In genomic region chr11:69382131-69383128, GRCh38 we compare ENCODE assay signal across 7 cellular contexts.
DNase-seq lines count a peak whose midpoint lies in the region; ATAC-seq and TF ChIP-seq lines count a peak whose summit lies in the region.

No MANE protein-coding gene starts in this region.

- H3K4me1 Mint-ChIP-seq in IgD-negative memory B cell (no peaks in the 10 kb centered on the region), nephron progenitor cell (peaks cover 14% of the 10 kb centered on the region)
- no peaks in the 10 kb centered on the region for H3K4me1 Mint-ChIP-seq in activated CD4-positive, alpha-beta memory T cell treated with anti-CD3 and anti-CD28 coated beads, Interleukin-2, amount 10 ng/mL, durations not matched to agents 7 days and 5 days

- H3K27me3 Mint-ChIP-seq in IgD-negative memory B cell (no peaks in the 10 kb centered on the region), nephron progenitor cell (ENCODE audit: low read depth, poor library complexity) (peaks cover 23% of the 10 kb centered on the region)
- H3K27me3 Mint-ChIP-seq in activated CD4-positive, alpha-beta memory T cell treated with anti-CD3 and anti-CD28 coated beads, Interleukin-2, amount 10 ng/mL, durations not matched to agents 7 days and 5 days: no peaks in the 10 kb centered on the region

- CTCF ChIA-PET in activated CD4-positive, alpha-beta memory T cell treated with anti-CD3 and anti-CD28 coated beads, Interleukin-2, amount 10 ng/mL, durations not matched to agents 7 days and 5 days (lab: Charles Lee): no interaction called here

- peak overlapping the region; percentile 14 to 78 (median 60) for H3K4me3 Mint-ChIP-seq in IgD-negative memory B cell
- no peak overlapping the region for H3K4me3 Mint-ChIP-seq in activated CD4-positive, alpha-beta memory T cell treated with anti-CD3 and anti-CD28 coated beads, Interleukin-2, amount 10 ng/mL, durations not matched to agents 7 days and 5 days
- no peak overlapping the region for H3K4me3 Mint-ChIP-seq in nephron progenitor cell

- no peaks in the 10 kb centered on the region for H3K36me3 Mint-ChIP-seq in IgD-negative memory B cell
- no peaks in the 10 kb centered on the region for H3K36me3 Mint-ChIP-seq in activated CD4-positive, alpha-beta memory T cell treated with anti-CD3 and anti-CD28 coated beads, Interleukin-2, amount 10 ng/mL, durations not matched to agents 7 days and 5 days (ENCODE audit: low read depth)
- no peaks in the 10 kb centered on the region for H3K36me3 Mint-ChIP-seq in nephron progenitor cell (ENCODE audit: low read depth)

- no peaks in the 10 kb centered on the region for H3K36me3 ChIP-seq in SJCRH30

- DNase-seq in SJCRH30 (peak; percentile 75 to 80), head of caudate nucleus (peak in 22 of 42 donors; percentile 13 to 52 (median 30)), sciatic nerve (ENCODE audit: low spot score) (peak; percentile 67), nephron progenitor cell (no peak)
- DNase-seq in activated CD4-positive, alpha-beta memory T cell treated with anti-CD3 and anti-CD28 coated beads, Interleukin-2, amount 10 ng/mL, durations not matched to agents 7 days and 5 days: no peak

- peak; percentile 43 for ATAC-seq in sciatic nerve
- ATAC-seq in HG02981 (IDR thresholded peaks at IDR 0.05; ENCODE audit: unreplicated experiment): no peak

- H3K27me3 ChIP-seq in SJCRH30: no peaks in the 10 kb centered on the region

- peak overlapping the region; percentile 47 for H3K4me3 ChIP-seq in SJCRH30

- peak overlapping the region in 1 of 3 donors; percentile 27 for H3K27ac Mint-ChIP-seq in IgD-negative memory B cell
- H3K27ac Mint-ChIP-seq in activated CD4-positive, alpha-beta memory T cell treated with anti-CD3 and anti-CD28 coated beads, Interleukin-2, amount 10 ng/mL, durations not matched to agents 7 days and 5 days: no peak overlapping the region
- no peak overlapping the region for H3K27ac Mint-ChIP-seq in nephron progenitor cell

- intact Hi-C loops in head of caudate nucleus (cut with DNase I) (no loop called here), sciatic nerve (cut with DNase I) (no loop called here)

- peaks cover 22% of the 10 kb centered on the region for H3K4me1 ChIP-seq in SJCRH30

- H3K9me3 Mint-ChIP-seq in IgD-negative memory B cell (peaks cover 0 to 5% (median 0%) of the 10 kb centered on the region in 3 donors), nephron progenitor cell (peaks cover 3% of the 10 kb centered on the region)
- H3K9me3 Mint-ChIP-seq in activated CD4-positive, alpha-beta memory T cell treated with anti-CD3 and anti-CD28 coated beads, Interleukin-2, amount 10 ng/mL, durations not matched to agents 7 days and 5 days: peaks cover under 1% of the 10 kb centered on the region

- no peak for TF ChIP-seq CTCF in nephron progenitor cell (IDR thresholded peaks at IDR 0.05)

- H3K9me3 ChIP-seq in SJCRH30 (replicated peaks): no peaks in the 10 kb centered on the region

- POLR2A ChIA-PET in activated CD4-positive, alpha-beta memory T cell treated with anti-CD3 and anti-CD28 coated beads, Interleukin-2, amount 10 ng/mL, durations not matched to agents 7 days and 5 days (lab: Charles Lee): no interaction called here

- H3K27ac ChIP-seq in SJCRH30: peak overlapping the region; percentile 44; the same call in 1 of the 2 replicates

Comparison
In these comparisons a context has a peak if more than half of its experiments do, and no peak if none do; other contexts are left out.
1. H3K4me3 Mint-ChIP-seq: peak in IgD-negative memory B cell (4 of 4); none in activated CD4-positive, alpha-beta memory T cell treated with anti-CD3 and anti-CD28 coated beads, Interleukin-2, amount 10 ng/mL, durations not matched to agents 7 days and 5 days (single experiment) and nephron progenitor cell (single experiment).
2. DNase-seq: peak in SJCRH30 (2 of 2), head of caudate nucleus (22 of 42) and sciatic nerve (single experiment); none in activated CD4-positive, alpha-beta memory T cell treated with anti-CD3 and anti-CD28 coated beads, Interleukin-2, amount 10 ng/mL, durations not matched to agents 7 days and 5 days (single experiment) and nephron progenitor cell (single experiment).